ENCODE assay signal across 24 cellular contexts in genomic region chr5:169147542-169147941, GRCh38.
"Had no signal": no experiment of that assay in that cellular context is flagged by ENCODE, and none has a peak within 500 bp of the region (broad histone marks: within the 10 kb centered on the region; RNA-seq: fewer than 3 reads in every experiment).

No MANE protein-coding gene starts in this region.

- H3K4me3 Mint-ChIP-seq: natural killer cell; neural crest cell; stimulated activated naive B cell treated with anti-CD40 and anti-IgM and Interleukin-4, amounts not matched to agents 10 μg/mL and 1 μg/mL and 100 μg/mL, for 72 hours; stimulated activated naive CD8-positive, alpha-beta T cell treated with anti-CD3 and anti-CD28 coated beads, Interleukin-15, Interleukin-2, amounts not matched to agents 100 ng/mL and 50 ng/mL, for 24 hours had no signal

- DNase-seq: dermis blood vessel endothelial cell; effector memory CD4-positive, alpha-beta T cell; foreskin keratinocyte; heart left ventricle; hippocampal formation; left cardiac atrium; left lung; lower lobe of right lung; natural killer cell; right lobe of liver; small intestine; stimulated activated CD4-positive, alpha-beta T cell treated with anti-CD3 and anti-CD28 coated beads, Interleukin-15, amount 100 ng/mL, for 24 hours; stimulated activated CD4-positive, alpha-beta T cell treated with anti-CD3 and anti-CD28 coated beads, Interleukin-2, amount 100 ng/mL, for 48 hours; stimulated activated naive B cell treated with anti-CD40 and anti-IgM and Interleukin-4, amounts not matched to agents 10 μg/mL and 1 μg/mL and 100 μg/mL, for 72 hours; upper lobe of left lung had no signal

- H3K27me3 ChIP-seq: esophagus muscularis mucosa, foreskin keratinocyte, gastroesophageal sphincter, heart left ventricle, left lung, right lobe of liver, tibial nerve, upper lobe of left lung had no signal

- H3K27ac ChIP-seq: coronary artery, esophagus muscularis mucosa, foreskin keratinocyte, heart left ventricle, left lung, lower lobe of right lung, parathyroid adenoma, right lobe of liver, thoracic aorta, tibial nerve, upper lobe of left lung had no signal

- H3K9me3 ChIP-seq: esophagus muscularis mucosa, gastroesophageal sphincter, heart left ventricle, left lung, lower lobe of right lung, right lobe of liver, thoracic aorta, tibial nerve, upper lobe of left lung had no signal

- H3K4me1 ChIP-seq: foreskin keratinocyte, lower lobe of right lung, right lobe of liver, tibial nerve had no signal

- H3K27me3 Mint-ChIP-seq: stimulated activated naive B cell treated with anti-CD40 and anti-IgM and Interleukin-4, amounts not matched to agents 10 μg/mL and 1 μg/mL and 100 μg/mL, for 72 hours; stimulated activated naive CD8-positive, alpha-beta T cell treated with anti-CD3 and anti-CD28 coated beads, Interleukin-15, Interleukin-2, amounts not matched to agents 100 ng/mL and 50 ng/mL, for 24 hours had no signal

- H3K36me3 Mint-ChIP-seq: natural killer cell; stimulated activated naive B cell treated with anti-CD40 and anti-IgM and Interleukin-4, amounts not matched to agents 10 μg/mL and 1 μg/mL and 100 μg/mL, for 72 hours had no signal

- H3K4me3 ChIP-seq: coronary artery, esophagus muscularis mucosa, gastroesophageal sphincter, heart left ventricle, left lung, lower lobe of right lung, right lobe of liver, thoracic aorta, tibial nerve, upper lobe of left lung had no signal

- H3K4me1 Mint-ChIP-seq: natural killer cell; stimulated activated naive B cell treated with anti-CD40 and anti-IgM and Interleukin-4, amounts not matched to agents 10 μg/mL and 1 μg/mL and 100 μg/mL, for 72 hours had no signal

- H3K9ac ChIP-seq: parathyroid adenoma had no signal

- H3K36me3 ChIP-seq: esophagus muscularis mucosa, gastroesophageal sphincter, heart left ventricle, left lung, lower lobe of right lung, right lobe of liver, thoracic aorta, tibial nerve, upper lobe of left lung had no signal

- H3K27ac Mint-ChIP-seq: natural killer cell; progenitor cell of endocrine pancreas; stimulated activated naive B cell treated with anti-CD40 and anti-IgM and Interleukin-4, amounts not matched to agents 10 μg/mL and 1 μg/mL and 100 μg/mL, for 72 hours; stimulated activated naive CD8-positive, alpha-beta T cell treated with anti-CD3 and anti-CD28 coated beads, Interleukin-15, Interleukin-2, amounts not matched to agents 100 ng/mL and 50 ng/mL, for 24 hours had no signal

- H3K9me3 Mint-ChIP-seq: natural killer cell; neural crest cell; stimulated activated naive B cell treated with anti-CD40 and anti-IgM and Interleukin-4, amounts not matched to agents 10 μg/mL and 1 μg/mL and 100 μg/mL, for 72 hours; stimulated activated naive CD8-positive, alpha-beta T cell treated with anti-CD3 and anti-CD28 coated beads, Interleukin-15, Interleukin-2, amounts not matched to agents 100 ng/mL and 50 ng/mL, for 24 hours had no signal

- H2AFZ ChIP-seq: parathyroid adenoma had no signal
